ENCODE assay signal across 14 cellular contexts in genomic region chr20:15867899-15868298, GRCh38.
DNase-seq lines count a peak whose midpoint lies in the region; ATAC-seq and TF ChIP-seq lines count a peak whose summit lies in the region.
"Had no signal": no experiment of that assay in that cellular context is flagged by ENCODE, and none has a peak within 500 bp of the region (broad histone marks: within the 10 kb centered on the region; RNA-seq: fewer than 3 reads in every experiment).

No MANE protein-coding gene starts in this region.

- no peak overlapping the region for H3K4me3 ChIP-seq in GM23338
- H3K4me3 ChIP-seq: skin epidermis had no signal

- no peaks in the 10 kb centered on the region for H3K36me3 ChIP-seq in GM23338 (ENCODE audit: insufficient read depth)

- TF ChIP-seq CTCF in GM23338 (conservative IDR thresholded peaks at IDR 0.05; ENCODE audit: low read depth in 2 of 2), result peak; percentile 53 to 79
- peak; percentile 30 for TF ChIP-seq CTCF in chondrocyte (IDR thresholded peaks at IDR 0.05)
- TF ChIP-seq CTCF in neural crest cell (conservative IDR thresholded peaks at IDR 0.05), result peak; percentile 13

- DNase-seq in GM23338 (ENCODE audit: low spot score), result peak; percentile 27
- DNase-seq in NCI-H524 (lab: John Stamatoyannopoulos, UW), result peak; percentile 71 to 92
- DNase-seq in chondrocyte (ENCODE audit: low spot score), result no peak
- DNase-seq in neural crest cell (ENCODE audit: low read depth, low spot score), result no peak
- no peak for DNase-seq in GM03348 (ENCODE audit: low spot score)
- DNase-seq in stimulated activated CD4-positive, alpha-beta T cell treated with anti-CD3 and anti-CD28 coated beads, Interleukin-2, amount 100 ng/mL, for 24 hours, result no peak
- DNase-seq: activated CD8-positive, alpha-beta T cell treated with anti-CD3 and anti-CD28 coated beads for 36 hours; anterior cingulate cortex; NCI-H1105; occipital lobe had no signal

- H3K9me2 ChIP-seq in GM23338 (ENCODE audit: insufficient read depth), result no peaks in the 10 kb centered on the region

- H3K36me3 Mint-ChIP-seq in GM23338 (ENCODE audit: low read depth) (no peaks in the 10 kb centered on the region), chondrocyte (ENCODE audit: low read depth) (no peaks in the 10 kb centered on the region), neural crest cell (ENCODE audit: low read depth) (no peaks in the 10 kb centered on the region)

- no peaks in the 10 kb centered on the region for H3F3A ChIP-seq in GM23338 (replicated peaks; ENCODE audit: low read depth)

- ATAC-seq in GM23338 (peak; percentile 82), HG03354 (IDR thresholded peaks at IDR 0.05; ENCODE audit: poor library complexity, severe bottlenecking, unreplicated experiment) (no peak)
- ATAC-seq: activated CD8-positive, alpha-beta T cell treated with anti-CD3 and anti-CD28 coated beads for 36 hours had no signal

- H2AFZ ChIP-seq in GM23338, result 0 out of 2 replicates have a peak overlapping the region, but pooled peaks have one; percentile 16

- no peak overlapping the region for H3K27ac ChIP-seq in GM23338 (ENCODE audit: low read depth)
- H3K27ac ChIP-seq: skin epidermis had no signal

- no peaks in the 10 kb centered on the region for H3K79me2 ChIP-seq in GM23338 (replicated peaks; ENCODE audit: insufficient read depth)

- H3K27me3 Mint-ChIP-seq in GM23338 (ENCODE audit: insufficient read depth, low read depth, poor library complexity) (no peaks in the 10 kb centered on the region), chondrocyte (ENCODE audit: low read depth) (no peaks in the 10 kb centered on the region), neural crest cell (ENCODE audit: low read depth) (no peaks in the 10 kb centered on the region)
- H3K27me3 Mint-ChIP-seq: activated CD8-positive, alpha-beta T cell treated with anti-CD3 and anti-CD28 coated beads for 36 hours; dendritic cell treated with granulocyte-macrophage colony-stimulating factor and Interleukin-4, amounts not matched to agents 40 ng/mL and 50 ng/mL, for 4 days had no signal

- H3K27ac Mint-ChIP-seq in GM23338 (no peak overlapping the region), chondrocyte (ENCODE audit: unreplicated experiment) (no peak overlapping the region), neural crest cell (ENCODE audit: unreplicated experiment) (no peak overlapping the region)
- H3K27ac Mint-ChIP-seq: activated CD8-positive, alpha-beta T cell treated with anti-CD3 and anti-CD28 coated beads for 36 hours; activated T-helper 2 cell treated with anti-CD3 and anti-CD28 coated beads, Interferon-gamma antibody, Interleukin-2, Interleukin-4, amounts not matched to agents 10 μg/mL and 5 μg/mL and 100 μg/mL, durations not matched to agents 14 hours and 24 hours and 36 hours; dendritic cell treated with granulocyte-macrophage colony-stimulating factor and Interleukin-4, amounts not matched to agents 40 ng/mL and 50 ng/mL, for 4 days had no signal

- H3K9me3 Mint-ChIP-seq in GM23338 (peaks cover 7% of the 10 kb centered on the region; the same call in 2 of the 3 replicates), chondrocyte (ENCODE audit: low read depth) (peaks cover 6% of the 10 kb centered on the region), neural crest cell (peaks cover 2% of the 10 kb centered on the region)

- H3K4me1 Mint-ChIP-seq in GM23338 (peaks cover 8% of the 10 kb centered on the region; the same call in 2 of the 3 replicates), chondrocyte (ENCODE audit: low read depth) (no peaks in the 10 kb centered on the region), neural crest cell (no peaks in the 10 kb centered on the region)

- H3K4me1 ChIP-seq in GM23338 (ENCODE audit: insufficient read depth), result no peaks in the 10 kb centered on the region

- H3K4me2 ChIP-seq in GM23338, result no peak overlapping the region

- H4K20me1 ChIP-seq in GM23338 (replicated peaks; ENCODE audit: insufficient read depth), result no peaks in the 10 kb centered on the region

- no peak overlapping the region for H3K4me3 Mint-ChIP-seq in GM23338
- H3K4me3 Mint-ChIP-seq in chondrocyte (ENCODE audit: unreplicated experiment), result no peak overlapping the region
- no peak overlapping the region for H3K4me3 Mint-ChIP-seq in neural crest cell
- H3K4me3 Mint-ChIP-seq: activated CD8-positive, alpha-beta T cell treated with anti-CD3 and anti-CD28 coated beads for 36 hours; dendritic cell treated with granulocyte-macrophage colony-stimulating factor and Interleukin-4, amounts not matched to agents 40 ng/mL and 50 ng/mL, for 4 days had no signal

- H3K27me3 ChIP-seq in GM23338 (ENCODE audit: insufficient read depth), result no peaks in the 10 kb centered on the region

TF ChIP-seq in GM23338, 12 proteins besides CTCF, POLR2A, EP300 and RAD21:
- TF ChIP-seq ETS1 (IDR thresholded peaks at IDR 0.05) (no peak), POLR2AphosphoS5 (IDR thresholded peaks at IDR 0.05; ENCODE audit: low read depth) (no peak), CREB1 (CRISPR knock-in tag; IDR thresholded peaks at IDR 0.05; ENCODE audit: low read depth) (no peak), ZNF114 (CRISPR knock-in tag; IDR thresholded peaks at IDR 0.05) (no peak), EZH2phosphoT487 (IDR thresholded peaks at IDR 0.05; ENCODE audit: unreplicated experiment) (no peak), EZH2 (IDR thresholded peaks at IDR 0.05; ENCODE audit: low read depth, unreplicated experiment) (no peak), ZNF331 (CRISPR knock-in tag; IDR thresholded peaks at IDR 0.05; ENCODE audit: low read depth) (no peak), STAT1 (IDR thresholded peaks at IDR 0.05; ENCODE audit: unreplicated experiment) (no peak)
- TF ChIP-seq, protein P1, sequence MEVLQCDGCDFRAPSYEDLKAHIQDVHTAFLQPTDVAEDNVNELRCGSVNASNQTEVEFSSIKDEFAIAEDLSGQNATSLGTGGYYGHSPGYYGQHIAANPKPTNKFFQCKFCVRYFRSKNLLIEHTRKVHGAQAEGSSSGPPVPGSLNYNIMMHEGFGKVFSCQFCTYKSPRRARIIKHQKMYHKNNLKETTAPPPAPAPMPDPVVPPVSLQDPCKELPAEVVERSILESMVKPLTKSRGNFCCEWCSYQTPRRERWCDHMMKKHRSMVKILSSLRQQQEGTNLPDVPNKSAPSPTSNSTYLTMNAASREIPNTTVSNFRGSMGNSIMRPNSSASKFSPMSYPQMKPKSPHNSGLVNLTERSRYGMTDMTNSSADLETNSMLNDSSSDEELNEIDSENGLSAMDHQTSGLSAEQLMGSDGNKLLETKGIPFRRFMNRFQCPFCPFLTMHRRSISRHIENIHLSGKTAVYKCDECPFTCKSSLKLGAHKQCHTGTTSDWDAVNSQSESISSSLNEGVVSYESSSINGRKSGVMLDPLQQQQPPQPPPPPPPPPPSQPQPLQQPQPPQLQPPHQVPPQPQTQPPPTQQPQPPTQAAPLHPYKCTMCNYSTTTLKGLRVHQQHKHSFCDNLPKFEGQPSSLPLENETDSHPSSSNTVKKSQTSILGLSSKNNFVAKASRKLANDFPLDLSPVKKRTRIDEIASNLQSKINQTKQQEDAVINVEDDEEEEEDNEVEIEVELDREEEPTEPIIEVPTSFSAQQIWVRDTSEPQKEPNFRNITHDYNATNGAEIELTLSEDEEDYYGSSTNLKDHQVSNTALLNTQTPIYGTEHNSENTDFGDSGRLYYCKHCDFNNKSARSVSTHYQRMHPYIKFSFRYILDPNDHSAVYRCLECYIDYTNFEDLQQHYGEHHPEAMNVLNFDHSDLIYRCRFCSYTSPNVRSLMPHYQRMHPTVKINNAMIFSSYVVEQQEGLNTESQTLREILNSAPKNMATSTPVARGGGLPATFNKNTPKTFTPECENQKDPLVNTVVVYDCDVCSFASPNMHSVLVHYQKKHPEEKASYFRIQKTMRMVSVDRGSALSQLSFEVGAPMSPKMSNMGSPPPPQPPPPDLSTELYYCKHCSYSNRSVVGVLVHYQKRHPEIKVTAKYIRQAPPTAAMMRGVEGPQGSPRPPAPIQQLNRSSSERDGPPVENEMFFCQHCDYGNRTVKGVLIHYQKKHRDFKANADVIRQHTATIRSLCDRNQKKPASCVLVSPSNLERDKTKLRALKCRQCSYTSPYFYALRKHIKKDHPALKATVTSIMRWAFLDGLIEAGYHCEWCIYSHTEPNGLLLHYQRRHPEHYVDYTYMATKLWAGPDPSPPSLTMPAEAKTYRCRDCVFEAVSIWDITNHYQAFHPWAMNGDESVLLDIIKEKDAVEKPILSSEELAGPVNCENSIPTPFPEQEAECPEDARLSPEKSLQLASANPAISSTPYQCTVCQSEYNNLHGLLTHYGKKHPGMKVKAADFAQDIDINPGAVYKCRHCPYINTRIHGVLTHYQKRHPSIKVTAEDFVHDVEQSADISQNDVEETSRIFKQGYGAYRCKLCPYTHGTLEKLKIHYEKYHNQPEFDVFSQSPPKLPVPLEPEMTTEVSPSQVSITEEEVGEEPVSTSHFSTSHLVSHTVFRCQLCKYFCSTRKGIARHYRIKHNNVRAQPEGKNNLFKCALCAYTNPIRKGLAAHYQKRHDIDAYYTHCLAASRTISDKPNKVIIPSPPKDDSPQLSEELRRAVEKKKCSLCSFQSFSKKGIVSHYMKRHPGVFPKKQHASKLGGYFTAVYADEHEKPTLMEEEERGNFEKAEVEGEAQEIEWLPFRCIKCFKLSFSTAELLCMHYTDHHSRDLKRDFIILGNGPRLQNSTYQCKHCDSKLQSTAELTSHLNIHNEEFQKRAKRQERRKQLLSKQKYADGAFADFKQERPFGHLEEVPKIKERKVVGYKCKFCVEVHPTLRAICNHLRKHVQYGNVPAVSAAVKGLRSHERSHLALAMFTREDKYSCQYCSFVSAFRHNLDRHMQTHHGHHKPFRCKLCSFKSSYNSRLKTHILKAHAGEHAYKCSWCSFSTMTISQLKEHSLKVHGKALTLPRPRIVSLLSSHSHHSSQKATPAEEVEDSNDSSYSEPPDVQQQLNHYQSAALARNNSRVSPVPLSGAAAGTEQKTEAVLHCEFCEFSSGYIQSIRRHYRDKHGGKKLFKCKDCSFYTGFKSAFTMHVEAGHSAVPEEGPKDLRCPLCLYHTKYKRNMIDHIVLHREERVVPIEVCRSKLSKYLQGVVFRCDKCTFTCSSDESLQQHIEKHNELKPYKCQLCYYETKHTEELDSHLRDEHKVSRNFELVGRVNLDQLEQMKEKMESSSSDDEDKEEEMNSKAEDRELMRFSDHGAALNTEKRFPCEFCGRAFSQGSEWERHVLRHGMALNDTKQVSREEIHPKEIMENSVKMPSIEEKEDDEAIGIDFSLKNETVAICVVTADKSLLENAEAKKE (CRISPR knock-in tag; IDR thresholded peaks at IDR 0.05), result no peak

Comparison
In these comparisons a context has a peak if more than half of its experiments do, and no peak if none do; other contexts are left out.
1. DNase-seq: peak in GM23338 (single experiment) and NCI-H524 (2 of 2); none in chondrocyte (single experiment), neural crest cell (single experiment), GM03348 (single experiment) and stimulated activated CD4-positive, alpha-beta T cell treated with anti-CD3 and anti-CD28 coated beads, Interleukin-2, amount 100 ng/mL, for 24 hours (0 of 2).
2. CTCF ChIP-seq: peak in every context shown above with its lines; median percentile 66 in GM23338; 30 in chondrocyte; 13 in neural crest cell.